8 cellular contexts compared by ENCODE assay signal in genomic region chr2:10810175-10811161, GRCh38. TPM values are rescaled to one million over a fixed set of nuclear protein-coding genes. Genes with fewer than 3 reads are reported as not detected.
DNase-seq lines count a peak whose midpoint lies in the region; ATAC-seq, FAIRE-seq and TF ChIP-seq lines count a peak whose summit lies in the region.

No MANE protein-coding gene starts in this region.

- no peaks in the 10 kb centered on the region for H3K9me3 ChIP-seq in neural cell (ENCODE audit: low read length)

- no peak for ATAC-seq in GM23338
- ATAC-seq in central memory CD8-positive, alpha-beta T cell (replicated peaks; ENCODE audit: extremely low read depth, poor library complexity, severe bottlenecking), result peak; percentile 38

- peaks cover 30% of the 10 kb centered on the region for H3K4me1 ChIP-seq in GM23338 (ENCODE audit: insufficient read depth)

- no peak for TF ChIP-seq RAD21 in neural cell (conservative IDR thresholded peaks at IDR 0.05)

- peak overlapping the region; percentile 78; the same call in 1 of the 2 replicates for H3K27ac ChIP-seq in GM23338 (ENCODE audit: low read depth)
- no peak overlapping the region for H3K27ac ChIP-seq in neural cell (ENCODE audit: low read length)

- peak overlapping the region; percentile 28; the same call in 1 of the 2 replicates for H3K27ac Mint-ChIP-seq in GM23338
- peak overlapping the region; percentile 86 for H3K27ac Mint-ChIP-seq in central memory CD8-positive, alpha-beta T cell (ENCODE audit: low read depth)

- peaks cover 50% of the 10 kb centered on the region for H4K20me1 ChIP-seq in GM23338 (replicated peaks; ENCODE audit: insufficient read depth)
- H4K20me1 ChIP-seq in neural cell (ENCODE audit: insufficient read depth), result no peaks in the 10 kb centered on the region

- peak; percentile 84 for FAIRE-seq in GM12891 (lab: Jason Lieb, UNC)

- TF ChIP-seq CTCF in GM23338 (conservative IDR thresholded peaks at IDR 0.05; ENCODE audit: low read depth in 2 of 2) (no peak), neural cell (IDR thresholded peaks at IDR 0.05; ENCODE audit: poor library complexity, severe bottlenecking) (no peak)

- no peak for TF ChIP-seq POLR2A in GM12891 (IDR thresholded peaks at IDR 0.05; ENCODE audit: low read depth, low read length)

- H3K4me2 ChIP-seq in GM23338 (peak overlapping the region; percentile 84), neural cell (ENCODE audit: low read length) (peak overlapping the region; percentile 84)

- H3K4me3 Mint-ChIP-seq in GM23338, result peak overlapping the region; percentile 95
- H3K4me3 Mint-ChIP-seq in central memory CD8-positive, alpha-beta T cell, result peak overlapping the region; percentile 89

- no peaks in the 10 kb centered on the region for H3K9me3 Mint-ChIP-seq in GM23338
- no peaks in the 10 kb centered on the region for H3K9me3 Mint-ChIP-seq in central memory CD8-positive, alpha-beta T cell

- no peak overlapping the region for H3K9ac ChIP-seq in neural cell (ENCODE audit: low read length)

- peaks cover 10% of the 10 kb centered on the region; the same call in 1 of the 2 replicates for H3F3A ChIP-seq in GM23338 (replicated peaks; ENCODE audit: low read depth)
- H3F3A ChIP-seq in neural cell (ENCODE audit: insufficient read depth, low read length, poor library complexity, severe bottlenecking), result no peaks in the 10 kb centered on the region

- peaks cover 27% of the 10 kb centered on the region for H3K36me3 Mint-ChIP-seq in GM23338 (ENCODE audit: low read depth)
- peaks cover 11% of the 10 kb centered on the region for H3K36me3 Mint-ChIP-seq in central memory CD8-positive, alpha-beta T cell (ENCODE audit: insufficient read depth)

- H3K9me2 ChIP-seq in GM23338 (ENCODE audit: insufficient read depth) (no peaks in the 10 kb centered on the region), neural cell (ENCODE audit: insufficient read depth, low read length) (no peaks in the 10 kb centered on the region)

- H3K79me2 ChIP-seq in GM23338 (replicated peaks; ENCODE audit: insufficient read depth), result peaks cover 68% of the 10 kb centered on the region
- peaks cover 62% of the 10 kb centered on the region for H3K79me2 ChIP-seq in neural cell (replicated peaks; ENCODE audit: insufficient read depth, low read length)

- H2AFZ ChIP-seq in GM23338 (no peak overlapping the region), neural cell (ENCODE audit: low read depth, low read length) (no peak overlapping the region)

- no peak for TF ChIP-seq EP300 in neural cell (conservative IDR thresholded peaks at IDR 0.05; ENCODE audit: poor library complexity, severe bottlenecking)

- H3K27me3 ChIP-seq in GM23338 (ENCODE audit: insufficient read depth) (no peaks in the 10 kb centered on the region), neural cell (ENCODE audit: insufficient read depth, low read depth, low read length) (no peaks in the 10 kb centered on the region)

- H3K36me3 ChIP-seq in GM23338 (ENCODE audit: insufficient read depth), result no peaks in the 10 kb centered on the region; the same call in 1 of the 2 replicates
- no peaks in the 10 kb centered on the region for H3K36me3 ChIP-seq in neural cell (ENCODE audit: insufficient read depth, low read length)

- peaks cover 33% of the 10 kb centered on the region for H3K4me1 Mint-ChIP-seq in GM23338
- peaks cover 36% of the 10 kb centered on the region for H3K4me1 Mint-ChIP-seq in central memory CD8-positive, alpha-beta T cell

- DNase-seq in GM12891 (ENCODE audit: insufficient read length, low spot score), result no peak
- no peak for DNase-seq in GM23338 (ENCODE audit: low spot score)
- DNase-seq in NCI-H2171 treated with DMSO at 0.1 percent for 48 hours (lab: John Stamatoyannopoulos, UW), result peak; percentile 96
- DNase-seq in central memory CD8-positive, alpha-beta T cell (ENCODE audit: low spot score in 2 of 2), result no peak
- no peak for DNase-seq in NCI-H510A treated with DMSO at 0.1 percent for 48 hours (lab: John Stamatoyannopoulos, UW)
- DNase-seq in NCI-H1092 treated with DMSO at 0.1 percent for 48 hours (lab: John Stamatoyannopoulos, UW), result no peak
- no peak for DNase-seq in DMS53 (lab: John Stamatoyannopoulos, UW)

- peaks cover 16% of the 10 kb centered on the region for H3K27me3 Mint-ChIP-seq in GM23338 (ENCODE audit: insufficient read depth, low read depth, poor library complexity)
- H3K27me3 Mint-ChIP-seq in central memory CD8-positive, alpha-beta T cell, result no peaks in the 10 kb centered on the region

- H3K4me3 ChIP-seq in GM23338 (peak overlapping the region; percentile 73), neural cell (ENCODE audit: low read length) (peak overlapping the region; percentile 69)

TF ChIP-seq in GM12891, 5 proteins besides CTCF, POLR2A, EP300 and RAD21:
- no peak for TF ChIP-seq POU2F2 (IDR thresholded peaks at IDR 0.05; ENCODE audit: low read depth, low read length)
- peak; percentile 91 for TF ChIP-seq SPI1 (IDR thresholded peaks at IDR 0.05; ENCODE audit: low read depth, low read length)
- TF ChIP-seq POLR2AphosphoS5 (IDR thresholded peaks at IDR 0.05; ENCODE audit: low read depth, low read length), result no peak
- no peak for TF ChIP-seq PAX5 (IDR thresholded peaks at IDR 0.05; ENCODE audit: insufficient read depth, low read length, severe bottlenecking)

TF ChIP-seq in GM23338, 12 proteins besides CTCF, POLR2A, EP300 and RAD21 (continues in another document):
- TF ChIP-seq REST (IDR thresholded peaks at IDR 0.05; ENCODE audit: unreplicated experiment), result no peak
- TF ChIP-seq NANOG (IDR thresholded peaks at IDR 0.05; ENCODE audit: borderline replicate concordance), result no peak
- TF ChIP-seq CREB1 (CRISPR knock-in tag; IDR thresholded peaks at IDR 0.05; ENCODE audit: low read depth), result no peak
- TF ChIP-seq STAT1 (IDR thresholded peaks at IDR 0.05; ENCODE audit: unreplicated experiment), result no peak
- TF ChIP-seq EZH2phosphoT487 (IDR thresholded peaks at IDR 0.05; ENCODE audit: unreplicated experiment), result no peak
- no peak for TF ChIP-seq ZNF331 (CRISPR knock-in tag; IDR thresholded peaks at IDR 0.05; ENCODE audit: low read depth)
- no peak for TF ChIP-seq EZH2 (IDR thresholded peaks at IDR 0.05; ENCODE audit: low read depth, unreplicated experiment)

TF ChIP-seq in neural cell, 6 proteins besides CTCF, POLR2A, EP300 and RAD21:
- no peak for TF ChIP-seq POLR2AphosphoS5 (IDR thresholded peaks at IDR 0.05)
- no peak for TF ChIP-seq MXI1 (conservative IDR thresholded peaks at IDR 0.05; ENCODE audit: poor library complexity, severe bottlenecking)
- no peak for TF ChIP-seq REST (IDR thresholded peaks at IDR 0.05; ENCODE audit: borderline replicate concordance)
- no peak for TF ChIP-seq SMC3 (conservative IDR thresholded peaks at IDR 0.05; ENCODE audit: poor library complexity)

RNA-seq across cellular contexts. Expression of gene PDIA6, which starts 2.1 kb away (rescaled TPM):
- 141 TPM for polyA plus RNA-seq in GM12891 (2012; ENCODE audit: low read depth, missing spikeins)
- 374 and 382 TPM in 2 replicates for total RNA-seq in GM23338 (2014; rRNA removed; shearing (Covaris generic))
- polyA plus RNA-seq in GM23338 (2016; fragmentation: Nextera tagmentation; extraction: Ambion mirVana) (284 and 331 TPM in 2 replicates), neural cell (109 and 124 TPM in 2 replicates)
- polyA minus RNA-seq in neural cell, result 103 and 107 TPM in 2 replicates
